In the genomic region with DNA sequence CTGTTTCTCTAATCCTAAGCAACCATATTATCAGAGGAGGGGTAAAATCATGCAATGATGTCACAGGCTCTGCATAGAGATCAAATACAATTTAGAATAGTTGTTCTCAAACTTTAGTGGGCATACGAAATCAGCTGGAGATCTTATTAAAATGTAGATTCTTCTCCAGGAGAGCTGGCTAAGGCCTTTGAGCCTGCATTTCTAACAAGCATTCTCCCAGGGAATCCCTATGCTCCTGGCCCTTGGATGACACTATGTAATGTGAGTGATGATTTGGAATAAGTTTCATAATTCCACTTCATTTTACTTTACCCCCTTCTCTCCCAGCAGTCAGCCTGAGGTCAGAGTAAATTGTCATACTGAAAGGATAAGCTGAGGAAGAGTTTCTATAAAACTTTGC, we compare ENCODE assay signal across 26 cellular contexts.
DNase-seq lines count a peak whose midpoint lies in the region; ATAC-seq, FAIRE-seq and TF ChIP-seq lines count a peak whose summit lies in the region.
"Had no signal": no experiment of that assay in that cellular context is flagged by ENCODE, and none has a peak within 500 bp of the region (broad histone marks: within the 10 kb centered on the region; RNA-seq: fewer than 3 reads in every experiment).

No MANE protein-coding gene starts in this region.

- H3K9me3 Mint-ChIP-seq in CD4-positive, alpha-beta memory T cell = peaks cover 5 to 33% (median 22%) of the 10 kb centered on the region in 8 donors
- peaks cover 22% of the 10 kb centered on the region for H3K9me3 Mint-ChIP-seq in activated CD8-positive, alpha-beta T cell treated with anti-CD3 and anti-CD28 coated beads, Interleukin-2, amount 10 ng/mL, durations not matched to agents 7 days and 5 days (ENCODE audit: insufficient read depth)
- H3K9me3 Mint-ChIP-seq in naive thymus-derived CD4-positive, alpha-beta T cell = peaks cover 7 to 32% (median 16%) of the 10 kb centered on the region in 11 donors

- no peak for DNase-seq in CD4-positive, alpha-beta memory T cell
- DNase-seq in GM12892 (ENCODE audit: insufficient read length) (no peak), transverse colon (no peak), H4 (ENCODE audit: low spot score) (no peak)
- DNase-seq in activated CD8-positive, alpha-beta T cell treated with anti-CD3 and anti-CD28 coated beads, Interleukin-2, amount 10 ng/mL, durations not matched to agents 7 days and 5 days = no peak
- no peak for DNase-seq in naive thymus-derived CD4-positive, alpha-beta T cell
- DNase-seq: ACHN; activated CD4-positive, alpha-beta T cell treated with anti-CD3 and anti-CD28 coated beads for 36 hours; activated CD8-positive, alpha-beta memory T cell treated with anti-CD3 and anti-CD28 coated beads, Interleukin-2, amount 50 U/mL, for 48 hours; BE2C; DND-41; dorsolateral prefrontal cortex; islet precursor cell; midbrain; NCI-H1694; NCI-H510A; pancreas; retina; stimulated activated CD4-positive, alpha-beta T cell treated with anti-CD3 and anti-CD28 coated beads, Interleukin-2, amount 100 ng/mL, for 24 hours had no signal

- H3K9me3 ChIP-seq in CD4-positive, alpha-beta memory T cell (ENCODE audit: control insufficient read depth in 1 of 2, low read length in 2 of 2) = no peaks in the 10 kb centered on the region
- H3K9me3 ChIP-seq in naive thymus-derived CD4-positive, alpha-beta T cell (ENCODE audit: control insufficient read depth in 2 of 3, low read length in 3 of 3) = peaks cover 0 to 11% (median 0%) of the 10 kb centered on the region in 3 experiments
- H3K9me3 ChIP-seq in transverse colon = no peaks in the 10 kb centered on the region
- H3K9me3 ChIP-seq: BE2C, pancreas, tibial nerve had no signal

- in situ Hi-C loops in transverse colon (cut with MboI; ENCODE audit: low pct_ligation_motif_present in 1 of 4, low pct_unique_long_range_greater_than_20kb in 1 of 4, low sequenced_read_pairs in 3 of 4) = no loop called here

- CTCF ChIA-PET in CD4-positive, alpha-beta memory T cell (lab: Charles Lee; ENCODE audit: partially characterized antibody) = interaction anchor here (0.8 to 1.9 kb wide), 3 partner anchors 9 to 135 kb away, joined by 3 to 6 read pairs (median 3); no protein-coding TSS in a partner anchor
- CTCF ChIA-PET in activated CD8-positive, alpha-beta T cell treated with anti-CD3 and anti-CD28 coated beads, Interleukin-2, amount 10 ng/mL, durations not matched to agents 7 days and 5 days (lab: Charles Lee) = interaction anchor here (0.7 to 1.5 kb wide), 5 partner anchors 9 to 135 kb away, joined by 3 to 4 read pairs (median 3); no protein-coding TSS in a partner anchor
- CTCF ChIA-PET in naive thymus-derived CD4-positive, alpha-beta T cell (lab: Charles Lee) = no interaction called here

- TF ChIP-seq POLR2A in GM12892 (IDR thresholded peaks at IDR 0.05; ENCODE audit: low read depth, low read length) (no peak), transverse colon (IDR thresholded peaks at IDR 0.05) (no peak)

- no peaks in the 10 kb centered on the region for H3K36me3 ChIP-seq in CD4-positive, alpha-beta memory T cell (ENCODE audit: insufficient read depth, low read length)
- H3K36me3 ChIP-seq in naive thymus-derived CD4-positive, alpha-beta T cell (ENCODE audit: control insufficient read depth in 2 of 3, insufficient read depth in 3 of 3, low read length in 3 of 3) = no peaks in the 10 kb centered on the region
- no peaks in the 10 kb centered on the region for H3K36me3 ChIP-seq in transverse colon
- H3K36me3 ChIP-seq: BE2C, pancreas, tibial nerve had no signal

- WGBS in transverse colon (ENCODE audit: low coverage in 1 of 2), 2 donors = 63 to 88% methylated on average over 1 of the region's 1 CpG

- intact Hi-C loops in CD4-positive, alpha-beta memory T cell (cut with micrococcal nuclease) = no loop called here
- intact Hi-C loops in naive thymus-derived CD4-positive, alpha-beta T cell (cut with micrococcal nuclease) = no loop called here
- intact Hi-C loops in transverse colon (cut with DNase I; ENCODE audit: low total_unique reads) = no loop called here

- H3K27me3 ChIP-seq in CD4-positive, alpha-beta memory T cell (ENCODE audit: insufficient read depth, low read length) = no peaks in the 10 kb centered on the region
- H3K27me3 ChIP-seq in naive thymus-derived CD4-positive, alpha-beta T cell (ENCODE audit: control insufficient read depth in 2 of 2, insufficient read depth in 2 of 2, low read length in 2 of 2) = no peaks in the 10 kb centered on the region
- H3K27me3 ChIP-seq in transverse colon = no peaks in the 10 kb centered on the region
- H3K27me3 ChIP-seq: BE2C, dorsolateral prefrontal cortex, pancreas, tibial nerve had no signal

- ATAC-seq in activated CD8-positive, alpha-beta T cell treated with anti-CD3 and anti-CD28 coated beads, Interleukin-2, amount 10 ng/mL, durations not matched to agents 7 days and 5 days = no peak
- ATAC-seq in naive thymus-derived CD4-positive, alpha-beta T cell = no peak
- ATAC-seq in activated CD4-positive, CD25-positive, alpha-beta regulatory T cell treated with anti-CD3 and anti-CD28 coated beads, Interleukin-2, amount 50 U/mL, for 24 hours = no peak
- ATAC-seq: activated CD4-positive, alpha-beta T cell treated with anti-CD3 and anti-CD28 coated beads for 36 hours; HCT116; pancreas had no signal

- peak; percentile 38 for FAIRE-seq in GM12892 (lab: Jason Lieb, UNC)
- FAIRE-seq: pancreas had no signal

- H3K4me3 ChIP-seq in CD4-positive, alpha-beta memory T cell (ENCODE audit: low read length in 2 of 2) = no peak overlapping the region
- no peak overlapping the region for H3K4me3 ChIP-seq in naive thymus-derived CD4-positive, alpha-beta T cell (ENCODE audit: low read length)
- no peak overlapping the region for H3K4me3 ChIP-seq in transverse colon
- H3K4me3 ChIP-seq: dorsolateral prefrontal cortex, pancreas, SK-N-MC, smooth muscle cell, tibial nerve had no signal

- TF ChIP-seq CTCF in transverse colon (IDR thresholded peaks at IDR 0.05) = no peak

- POLR2A ChIA-PET in CD4-positive, alpha-beta memory T cell (lab: Charles Lee; ENCODE audit: partially characterized antibody) = interaction anchor here (0.9 to 2.8 kb wide), 7 partner anchors 9 to 288 kb away, joined by 3 to 11 read pairs (median 4); partner anchors contain the start of gene ITGA4
- POLR2A ChIA-PET in activated CD8-positive, alpha-beta T cell treated with anti-CD3 and anti-CD28 coated beads, Interleukin-2, amount 10 ng/mL, durations not matched to agents 7 days and 5 days (lab: Charles Lee) = interaction anchor here (0.8 kb wide), 1 partner anchor 25 kb away, joined by 3 read pairs; no protein-coding TSS in a partner anchor
- POLR2A ChIA-PET in naive thymus-derived CD4-positive, alpha-beta T cell (lab: Charles Lee) = interaction anchor here (0.9 to 1.0 kb wide), 2 partner anchors 17 to 19 kb away, joined by 3 to 5 read pairs; no protein-coding TSS in a partner anchor

- H3K4me1 Mint-ChIP-seq in CD4-positive, alpha-beta memory T cell = peaks cover 29 to 61% (median 45%) of the 10 kb centered on the region in 4 donors
- peaks cover 40% of the 10 kb centered on the region for H3K4me1 Mint-ChIP-seq in activated CD8-positive, alpha-beta T cell treated with anti-CD3 and anti-CD28 coated beads, Interleukin-2, amount 10 ng/mL, durations not matched to agents 7 days and 5 days (ENCODE audit: low read depth)
- H3K4me1 Mint-ChIP-seq in naive thymus-derived CD4-positive, alpha-beta T cell = peaks cover 22 to 61% (median 50%) of the 10 kb centered on the region in 7 donors

- peaks cover 47% of the 10 kb centered on the region for H3K4me1 ChIP-seq in CD4-positive, alpha-beta memory T cell (ENCODE audit: insufficient read depth, low read length)
- H3K4me1 ChIP-seq in naive thymus-derived CD4-positive, alpha-beta T cell (ENCODE audit: control insufficient read depth in 2 of 2, insufficient read depth in 2 of 2, low read length in 2 of 2) = peaks cover 27 to 40% of the 10 kb centered on the region in 2 donors
- peaks cover 0 to 4% (median 1%) of the 10 kb centered on the region in 4 donors for H3K4me1 ChIP-seq in transverse colon
- H3K4me1 ChIP-seq: BE2C, pancreas, tibial nerve had no signal

- H3K36me3 Mint-ChIP-seq in CD4-positive, alpha-beta memory T cell = peaks cover 16 to 37% of the 10 kb centered on the region in 2 donors
- H3K36me3 Mint-ChIP-seq in activated CD8-positive, alpha-beta T cell treated with anti-CD3 and anti-CD28 coated beads, Interleukin-2, amount 10 ng/mL, durations not matched to agents 7 days and 5 days (ENCODE audit: low read depth) = peaks cover 48% of the 10 kb centered on the region
- peaks cover 13 to 50% (median 21%) of the 10 kb centered on the region in 5 donors for H3K36me3 Mint-ChIP-seq in naive thymus-derived CD4-positive, alpha-beta T cell

- TF ChIP-seq EP300 in transverse colon (IDR thresholded peaks at IDR 0.05; ENCODE audit: low read depth) = no peak

- peak overlapping the region in 4 of 8 donors; percentile 36 to 60 (median 48) for H3K4me3 Mint-ChIP-seq in CD4-positive, alpha-beta memory T cell
- H3K4me3 Mint-ChIP-seq in activated CD8-positive, alpha-beta T cell treated with anti-CD3 and anti-CD28 coated beads, Interleukin-2, amount 10 ng/mL, durations not matched to agents 7 days and 5 days = no peak overlapping the region
- peak overlapping the region in 3 of 10 donors; percentile 6 to 30 (median 19) for H3K4me3 Mint-ChIP-seq in naive thymus-derived CD4-positive, alpha-beta T cell
- H3K4me3 Mint-ChIP-seq: nephron had no signal

- H3K27ac Mint-ChIP-seq in CD4-positive, alpha-beta memory T cell = peak overlapping the region in 6 of 7 donors; percentile 56 to 95 (median 79)
- peak overlapping the region; percentile 13 for H3K27ac Mint-ChIP-seq in activated CD8-positive, alpha-beta T cell treated with anti-CD3 and anti-CD28 coated beads, Interleukin-2, amount 10 ng/mL, durations not matched to agents 7 days and 5 days
- peak overlapping the region in 5 of 9 donors; percentile 5 to 64 (median 43) for H3K27ac Mint-ChIP-seq in naive thymus-derived CD4-positive, alpha-beta T cell

- H3K27me3 Mint-ChIP-seq in CD4-positive, alpha-beta memory T cell = no peaks in the 10 kb centered on the region
- no peaks in the 10 kb centered on the region for H3K27me3 Mint-ChIP-seq in activated CD8-positive, alpha-beta T cell treated with anti-CD3 and anti-CD28 coated beads, Interleukin-2, amount 10 ng/mL, durations not matched to agents 7 days and 5 days (ENCODE audit: low read depth)
- no peaks in the 10 kb centered on the region for H3K27me3 Mint-ChIP-seq in naive thymus-derived CD4-positive, alpha-beta T cell
- H3K27me3 Mint-ChIP-seq: activated CD4-positive, alpha-beta T cell treated with anti-CD3 and anti-CD28 coated beads for 36 hours had no signal

- H3K27ac ChIP-seq in CD4-positive, alpha-beta memory T cell (ENCODE audit: low read depth, low read length) = no peak overlapping the region
- H3K27ac ChIP-seq in naive thymus-derived CD4-positive, alpha-beta T cell (ENCODE audit: low read depth, low read length) = no peak overlapping the region
- H3K27ac ChIP-seq in transverse colon = no peak overlapping the region
- H3K27ac ChIP-seq: dorsolateral prefrontal cortex, KMS-11, pancreas, SK-N-MC, tibial nerve had no signal

Comparison
In these comparisons a context has a peak if more than half of its experiments do, and no peak if none do; other contexts are left out.
1. H3K27ac Mint-ChIP-seq: peak in every context shown above with its lines; median percentile 79 in CD4-positive, alpha-beta memory T cell; 43 in naive thymus-derived CD4-positive, alpha-beta T cell; 13 in activated CD8-positive, alpha-beta T cell treated with anti-CD3 and anti-CD28 coated beads, Interleukin-2, amount 10 ng/mL, durations not matched to agents 7 days and 5 days.